Comparison of ENCODE assay signal across 8 cellular contexts in genomic region chr17:82213251-82214011, GRCh38. TPM values are rescaled to one million over a fixed set of nuclear protein-coding genes. Genes with fewer than 3 reads are reported as not detected.
DNase-seq lines count a peak whose midpoint lies in the region; ATAC-seq, FAIRE-seq and TF ChIP-seq lines count a peak whose summit lies in the region.

No MANE protein-coding gene starts in this region.

- peak overlapping the region; percentile 32 to 77 for H3K9ac ChIP-seq in kidney (ENCODE audit: low read length in 2 of 2)

- DNase-seq in Ammon's horn (ENCODE audit: low spot score) (peak; percentile 70), KBM-7 (peak; percentile 61), T-helper 9 cell (peak; percentile 53), kidney (peak; percentile 82)
- peak; percentile 57 for DNase-seq in central memory CD4-positive, alpha-beta T cell
- peak; percentile 73 for DNase-seq in stimulated activated CD4-positive, alpha-beta T cell treated with anti-CD3 and anti-CD28 coated beads, Interleukin-15, amount 100 ng/mL, for 24 hours

- H3K4me1 ChIP-seq in kidney (ENCODE audit: control insufficient read depth in 1 of 2, insufficient read depth in 1 of 2, low read depth in 1 of 2, low read length in 2 of 2), result peaks cover 5 to 31% of the 10 kb centered on the region in 2 donors

- H3K9me3 ChIP-seq in kidney (ENCODE audit: control insufficient read depth in 1 of 2, low read length in 2 of 2), result no peaks in the 10 kb centered on the region

- peak overlapping the region; percentile 51 to 53 for H3K27ac ChIP-seq in kidney (ENCODE audit: low read depth in 2 of 2, low read length in 2 of 2)

- no peaks in the 10 kb centered on the region for H3K36me3 ChIP-seq in kidney (ENCODE audit: control insufficient read depth in 1 of 2, insufficient read depth in 2 of 2, low read length in 2 of 2)

- in situ Hi-C loops in KBM-7 (cut with MboI; ENCODE audit: low pct_unique_long_range_greater_than_20kb, low sequenced_read_pairs), result no loop called here

- intact Hi-C loops in kidney (cut with DNase I), result no loop called here

- H3K4me3 ChIP-seq in kidney (ENCODE audit: low read length in 2 of 2), result peak overlapping the region; percentile 39 to 70

- ATAC-seq in GM19035 (IDR thresholded peaks at IDR 0.05; ENCODE audit: unreplicated experiment) (peak; percentile 18), HG03039 (IDR thresholded peaks at IDR 0.05; ENCODE audit: unreplicated experiment) (no peak)

- FAIRE-seq in kidney (lab: Jason Lieb, UNC), result no peak

- TF ChIP-seq CTCF in kidney (IDR thresholded peaks at IDR 0.05; ENCODE audit: borderline replicate concordance, extremely low read depth, insufficient read depth), result no peak

RNA-seq across cellular contexts. Expression of gene CCDC57, which starts 0.8 kb away (rescaled TPM):
- 79.4 TPM for total RNA-seq in kidney
- polyA plus RNA-seq in kidney (ENCODE audit: insufficient read depth, low read depth, low replicate concordance), result 46.7 TPM

RNA-seq across cellular contexts. Expression of gene SLC16A3, which starts 15.4 kb away (rescaled TPM):
- 85.7 TPM for total RNA-seq in kidney
- polyA plus RNA-seq in kidney (ENCODE audit: insufficient read depth, low read depth, low replicate concordance), result 28.8 TPM
